ENCODE assay signal across 9 cellular contexts in the genomic region with DNA sequence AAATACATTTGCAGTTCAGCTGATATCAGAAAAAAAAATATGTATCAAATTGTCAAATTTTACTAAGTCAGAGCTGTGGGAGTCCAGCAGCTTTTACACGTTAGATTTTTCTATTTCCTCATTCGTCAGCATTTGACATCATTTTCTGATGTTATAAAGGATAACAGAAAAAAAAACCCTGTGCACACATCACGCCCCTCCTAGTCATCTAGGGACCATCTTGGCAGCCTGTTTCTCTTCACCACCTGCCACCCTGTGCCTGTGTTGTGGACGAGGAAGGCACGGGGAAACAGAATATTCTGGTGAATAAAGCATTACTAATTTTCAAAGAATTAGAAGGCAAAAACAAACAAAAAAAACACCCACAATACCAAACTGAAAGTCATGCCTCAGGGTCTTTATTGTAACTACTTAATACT. TPM values are rescaled to one million over a fixed set of nuclear protein-coding genes. Genes with fewer than 3 reads are reported as not detected.
DNase-seq lines count a peak whose midpoint lies in the region; ATAC-seq and TF ChIP-seq lines count a peak whose summit lies in the region.
"Had no signal": no experiment of that assay in that cellular context is flagged by ENCODE, and none has a peak within 500 bp of the region (broad histone marks: within the 10 kb centered on the region; RNA-seq: fewer than 3 reads in every experiment).

No MANE protein-coding gene starts in this region.

- in situ Hi-C loops in brain microvascular endothelial cell (cut with HindIII; ENCODE audit: low pct_ligation_motif_present, low sequenced_read_pairs): no loop called here

- H3K27me3 Mint-ChIP-seq in progenitor cell of endocrine pancreas: no peaks in the 10 kb centered on the region

- DNase-seq in NCI-H1417 (lab: John Stamatoyannopoulos, UW) (peak in 2 of 3 experiments; percentile 15 to 56), NCI-H1417 treated with DMSO at 0.1 percent for 48 hours (lab: John Stamatoyannopoulos, UW) (no peak), NCI-H2196 treated with DMSO at 0.1 percent for 48 hours (lab: John Stamatoyannopoulos, UW; ENCODE audit: unreplicated experiment) (peak; percentile 44), brain microvascular endothelial cell (no peak), progenitor cell of endocrine pancreas (ENCODE audit: low spot score, unreplicated experiment) (no peak), aorta (no peak), SIG-M5 (lab: John Stamatoyannopoulos, UW) (no peak)

- no peak overlapping the region for H3K4me3 Mint-ChIP-seq in progenitor cell of endocrine pancreas (ENCODE audit: low read depth)

- no peaks in the 10 kb centered on the region for H3K4me1 ChIP-seq in aorta (ENCODE audit: control insufficient read depth in 1 of 2, insufficient read depth in 2 of 2, low read length in 2 of 2)

- H3K9me3 ChIP-seq in aorta (ENCODE audit: control insufficient read depth, low read length): no peaks in the 10 kb centered on the region

- H3K36me3 ChIP-seq in brain microvascular endothelial cell (replicated peaks) (no peaks in the 10 kb centered on the region), aorta (ENCODE audit: control insufficient read depth in 1 of 2, insufficient read depth in 2 of 2, low read length in 1 of 2) (no peaks in the 10 kb centered on the region)

- H3K27ac ChIP-seq in brain microvascular endothelial cell (peak overlapping the region; percentile 78), aorta (ENCODE audit: low read depth in 1 of 2, low read length in 2 of 2) (no peak overlapping the region)

- H3K4me3 ChIP-seq in brain microvascular endothelial cell (ENCODE audit: low read depth, low read length) (no peak overlapping the region), aorta (ENCODE audit: low read length in 2 of 2) (no peak overlapping the region)
- H3K4me3 ChIP-seq: lung had no signal

- peaks cover 29% of the 10 kb centered on the region for H3K4me1 Mint-ChIP-seq in progenitor cell of endocrine pancreas (ENCODE audit: low read depth)

- ATAC-seq in aorta (ENCODE audit: low FRiP score) (no peak), HG03565 (IDR thresholded peaks at IDR 0.05; ENCODE audit: unreplicated experiment) (no peak)

- intact Hi-C loops in aorta (cut with DNase I): no loop called here

- H3K27me3 ChIP-seq in brain microvascular endothelial cell (replicated peaks): no peaks in the 10 kb centered on the region
- no peaks in the 10 kb centered on the region for H3K27me3 ChIP-seq in aorta (ENCODE audit: control insufficient read depth in 1 of 2, insufficient read depth in 2 of 2, low read length in 1 of 2)

- no peaks in the 10 kb centered on the region for H3K9me3 Mint-ChIP-seq in progenitor cell of endocrine pancreas (ENCODE audit: low read depth)

- peak overlapping the region; percentile 90 for H3K27ac Mint-ChIP-seq in progenitor cell of endocrine pancreas

- WGBS in aorta, 2 donors: 52 to 58% methylated on average over 5 of the region's 5 CpGs

- peaks cover 2% of the 10 kb centered on the region for H3K36me3 Mint-ChIP-seq in progenitor cell of endocrine pancreas (ENCODE audit: insufficient read depth)

- TF ChIP-seq CTCF in brain microvascular endothelial cell (IDR thresholded peaks at IDR 0.05; ENCODE audit: low read depth, low read length, missing control alignments): no peak
- TF ChIP-seq CTCF in progenitor cell of endocrine pancreas (IDR thresholded peaks at IDR 0.05; ENCODE audit: unreplicated experiment): no peak

RNA-seq across cellular contexts. Expression of gene B4GALT5, which starts 12.4 kb away (rescaled TPM):
- 58.6 and 58.8 TPM in 2 replicates for total RNA-seq in progenitor cell of endocrine pancreas
- 10 to 100 TPM; 35.9 to 38.3 TPM for total RNA-seq in aorta
- 1 to 10 TPM; 8.3 to 8.8 TPM for polyA plus RNA-seq in aorta

Comparison
In these comparisons a context has a peak if more than half of its experiments do, and no peak if none do; other contexts are left out.
1. DNase-seq: peak in NCI-H1417 (2 of 3) and NCI-H2196 treated with DMSO at 0.1 percent for 48 hours (single experiment); none in NCI-H1417 treated with DMSO at 0.1 percent for 48 hours (single experiment), brain microvascular endothelial cell (single experiment), progenitor cell of endocrine pancreas (single experiment), aorta (0 of 2) and SIG-M5 (single experiment).